29 cellular contexts compared by ENCODE assay signal in genomic region chr16:22652463-22652845, GRCh38.
"Had no signal": no experiment of that assay in that cellular context is flagged by ENCODE, and none has a peak within 500 bp of the region (broad histone marks: within the 10 kb centered on the region; RNA-seq: fewer than 3 reads in every experiment).

No MANE protein-coding gene starts in this region.

- H3K27me3 ChIP-seq: ovary, right lobe of liver, sigmoid colon, thyroid gland, upper lobe of left lung, uterus had no signal

- H3K4me3 ChIP-seq: ovary, psoas muscle, right lobe of liver, sigmoid colon, stomach, thoracic aorta, thyroid gland, tibial nerve, upper lobe of left lung, uterus had no signal

- H3K36me3 Mint-ChIP-seq: naive thymus-derived CD8-positive, alpha-beta T cell; natural killer cell treated with Interleukin-12 subunit alpha and Interleukin-12 subunit beta and Interleukin-15 and Interleukin-18, amount 100 ng/mL, for 72 hours; stimulated activated effector memory CD8-positive, alpha-beta T cell treated with anti-CD3 and anti-CD28 coated beads, Interleukin-12 subunit alpha, Interleukin-12 subunit beta, amount 100 ng/mL, for 72 hours; stimulated activated naive B cell treated with anti-CD40 and anti-IgM and Interleukin-4, amounts not matched to agents 10 μg/mL and 1 μg/mL and 100 μg/mL, for 72 hours had no signal

- H3K4me3 Mint-ChIP-seq: naive thymus-derived CD8-positive, alpha-beta T cell; natural killer cell treated with Interleukin-12 subunit alpha and Interleukin-12 subunit beta and Interleukin-15 and Interleukin-18, amount 100 ng/mL, for 72 hours; nephron progenitor cell; neural crest cell; stimulated activated effector memory CD8-positive, alpha-beta T cell treated with anti-CD3 and anti-CD28 coated beads, Interleukin-12 subunit alpha, Interleukin-12 subunit beta, amount 100 ng/mL, for 72 hours; stimulated activated naive B cell treated with anti-CD40 and anti-IgM and Interleukin-4, amounts not matched to agents 10 μg/mL and 1 μg/mL and 100 μg/mL, for 72 hours; stimulated activated naive CD8-positive, alpha-beta T cell treated with anti-CD3 and anti-CD28 coated beads, Interleukin-15, Interleukin-2, amounts not matched to agents 100 ng/mL and 50 ng/mL, for 24 hours had no signal

- H3K4me1 ChIP-seq: parathyroid adenoma, psoas muscle, right lobe of liver, sigmoid colon, stomach, thyroid gland, tibial nerve, upper lobe of left lung, uterus had no signal

- DNase-seq: naive thymus-derived CD8-positive, alpha-beta T cell; nephron progenitor cell; nucleus accumbens; ovary; psoas muscle; sigmoid colon; small intestine; stimulated activated CD4-positive, alpha-beta T cell treated with anti-CD3 and anti-CD28 coated beads, Interleukin-15, amount 100 ng/mL, for 24 hours; stimulated activated CD4-positive, alpha-beta T cell treated with anti-CD3 and anti-CD28 coated beads, Interleukin-2, amount 100 ng/mL, for 24 hours; stimulated activated CD4-positive, alpha-beta T cell treated with anti-CD3 and anti-CD28 coated beads, Interleukin-2, amount 100 ng/mL, for 48 hours; stimulated activated CD4-positive, alpha-beta T cell treated with anti-CD3 and anti-CD28 coated beads, Interleukin-4, amount 100 ng/mL, for 24 hours; stimulated activated naive B cell treated with anti-CD40 and anti-IgM and Interleukin-4, amounts not matched to agents 10 μg/mL and 1 μg/mL and 100 μg/mL, for 72 hours; stimulated activated naive CD4-positive, alpha-beta T cell treated with Interleukin-2 at 50 U/mL for 16 hours; stomach; thyroid gland; trophoblast cell; upper lobe of left lung; uterus had no signal

- H3K9me3 ChIP-seq: neutrophil, ovary, psoas muscle, right lobe of liver, sigmoid colon, stomach, thoracic aorta, thyroid gland, tibial nerve, upper lobe of left lung, uterus had no signal

- H3K27ac ChIP-seq: neutrophil, ovary, parathyroid adenoma, psoas muscle, right lobe of liver, sigmoid colon, stomach, thoracic aorta, thyroid gland, tibial nerve, upper lobe of left lung, uterus had no signal

- H3K27me3 Mint-ChIP-seq: progenitor cell of endocrine pancreas had no signal

- H3K9me3 Mint-ChIP-seq: natural killer cell treated with Interleukin-12 subunit alpha and Interleukin-12 subunit beta and Interleukin-15 and Interleukin-18, amount 100 ng/mL, for 72 hours; neural crest cell; stimulated activated effector memory CD8-positive, alpha-beta T cell treated with anti-CD3 and anti-CD28 coated beads, Interleukin-12 subunit alpha, Interleukin-12 subunit beta, amount 100 ng/mL, for 72 hours; stimulated activated naive B cell treated with anti-CD40 and anti-IgM and Interleukin-4, amounts not matched to agents 10 μg/mL and 1 μg/mL and 100 μg/mL, for 72 hours; stimulated activated naive CD8-positive, alpha-beta T cell treated with anti-CD3 and anti-CD28 coated beads, Interleukin-15, Interleukin-2, amounts not matched to agents 100 ng/mL and 50 ng/mL, for 24 hours had no signal

- H3K4me1 Mint-ChIP-seq: naive thymus-derived CD8-positive, alpha-beta T cell; nephron progenitor cell; neural crest cell; stimulated activated effector memory CD8-positive, alpha-beta T cell treated with anti-CD3 and anti-CD28 coated beads, Interleukin-12 subunit alpha, Interleukin-12 subunit beta, amount 100 ng/mL, for 72 hours; stimulated activated naive B cell treated with anti-CD40 and anti-IgM and Interleukin-4, amounts not matched to agents 10 μg/mL and 1 μg/mL and 100 μg/mL, for 72 hours had no signal

- ATAC-seq: naive thymus-derived CD8-positive, alpha-beta T cell; natural killer cell treated with Interleukin-12 subunit alpha and Interleukin-12 subunit beta and Interleukin-15 and Interleukin-18, amount 100 ng/mL, for 72 hours; psoas muscle; right cardiac atrium; right lobe of liver; stimulated activated effector memory CD8-positive, alpha-beta T cell treated with anti-CD3 and anti-CD28 coated beads, Interleukin-12 subunit alpha, Interleukin-12 subunit beta, amount 100 ng/mL, for 72 hours; stimulated activated naive B cell treated with anti-CD40 and anti-IgM and Interleukin-4, amounts not matched to agents 10 μg/mL and 1 μg/mL and 100 μg/mL, for 72 hours had no signal

- H3K36me3 ChIP-seq: neutrophil, ovary, right lobe of liver, sigmoid colon, stomach, thoracic aorta, thyroid gland, tibial nerve, upper lobe of left lung, uterus had no signal

- H3K27ac Mint-ChIP-seq: naive thymus-derived CD8-positive, alpha-beta T cell; natural killer cell treated with Interleukin-12 subunit alpha and Interleukin-12 subunit beta and Interleukin-15 and Interleukin-18, amount 100 ng/mL, for 72 hours; nephron progenitor cell; progenitor cell of endocrine pancreas; stimulated activated effector memory CD8-positive, alpha-beta T cell treated with anti-CD3 and anti-CD28 coated beads, Interleukin-12 subunit alpha, Interleukin-12 subunit beta, amount 100 ng/mL, for 72 hours; stimulated activated naive B cell treated with anti-CD40 and anti-IgM and Interleukin-4, amounts not matched to agents 10 μg/mL and 1 μg/mL and 100 μg/mL, for 72 hours; stimulated activated naive CD8-positive, alpha-beta T cell treated with anti-CD3 and anti-CD28 coated beads, Interleukin-15, Interleukin-2, amounts not matched to agents 100 ng/mL and 50 ng/mL, for 24 hours had no signal
